18 cellular contexts compared by ENCODE assay signal in the genomic region with DNA sequence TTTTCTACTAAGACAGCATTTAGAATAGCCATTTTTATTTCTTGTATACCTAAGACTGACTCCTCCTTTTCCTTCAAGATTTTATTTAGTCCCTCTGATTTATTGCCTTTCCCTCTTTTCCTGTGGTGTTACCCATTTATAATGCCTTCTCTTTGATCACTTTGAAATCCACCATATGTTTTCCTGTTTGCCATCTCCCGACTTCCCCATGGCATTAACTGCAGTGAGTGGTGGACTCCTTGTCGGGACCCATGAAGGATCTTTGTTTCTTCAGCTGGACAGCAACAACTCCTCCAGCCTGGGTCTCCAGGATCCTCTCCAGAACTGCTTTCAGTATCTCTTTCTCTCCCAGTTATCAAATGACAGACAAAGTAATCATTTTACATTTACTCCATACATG.
A peak's percentile ranks its signal among the peaks of the same experiment; 100 is the strongest.
DNase-seq lines count a peak whose midpoint lies in the region; ATAC-seq and TF ChIP-seq lines count a peak whose summit lies in the region.
"Had no signal": no experiment of that assay in that cellular context is flagged by ENCODE, and none has a peak within 500 bp of the region (broad histone marks: within the 10 kb centered on the region; RNA-seq: fewer than 3 reads in every experiment).

No MANE protein-coding gene starts in this region.

- H3K27me3 Mint-ChIP-seq in CD4-positive, alpha-beta T cell: no peaks in the 10 kb centered on the region
- H3K27me3 Mint-ChIP-seq in endodermal cell (ENCODE audit: insufficient read depth): no peaks in the 10 kb centered on the region
- H3K27me3 Mint-ChIP-seq: CD4-positive, alpha-beta memory T cell; T-cell had no signal

- no peaks in the 10 kb centered on the region for H3K36me3 ChIP-seq in endodermal cell (ENCODE audit: control insufficient read depth, insufficient read depth, low read length)
- H3K36me3 ChIP-seq in neural cell (ENCODE audit: insufficient read depth, low read length): no peaks in the 10 kb centered on the region
- H3K36me3 ChIP-seq in vagina: no peaks in the 10 kb centered on the region
- H3K36me3 ChIP-seq: SJCRH30 had no signal

- intact Hi-C loops in CD4-positive, alpha-beta T cell (cut with DNase I, micrococcal nuclease): no loop called here
- intact Hi-C loops in vagina (cut with DNase I): no loop called here

- no peak overlapping the region for H3K27ac Mint-ChIP-seq in CD4-positive, alpha-beta T cell
- no peak overlapping the region for H3K27ac Mint-ChIP-seq in endodermal cell
- H3K27ac Mint-ChIP-seq: T-cell had no signal

- no peaks in the 10 kb centered on the region for H3F3A ChIP-seq in neural cell (ENCODE audit: insufficient read depth, low read length, poor library complexity, severe bottlenecking)

- peaks cover 16% of the 10 kb centered on the region for H3K4me1 Mint-ChIP-seq in CD4-positive, alpha-beta T cell (ENCODE audit: low read depth)
- H3K4me1 Mint-ChIP-seq in endodermal cell: peaks cover 27% of the 10 kb centered on the region

- no peak for TF ChIP-seq CTCF in CD4-positive, alpha-beta T cell (IDR thresholded peaks at IDR 0.05)
- TF ChIP-seq CTCF in endodermal cell (conservative IDR thresholded peaks at IDR 0.05) (no peak), neural cell (IDR thresholded peaks at IDR 0.05; ENCODE audit: poor library complexity, severe bottlenecking) (no peak), vagina (IDR thresholded peaks at IDR 0.05) (no peak)

- peak overlapping the region; percentile 10 for H3K4me3 Mint-ChIP-seq in CD4-positive, alpha-beta T cell
- no peak overlapping the region for H3K4me3 Mint-ChIP-seq in endodermal cell
- H3K4me3 Mint-ChIP-seq: CD4-positive, alpha-beta memory T cell; T-cell had no signal

- no peaks in the 10 kb centered on the region for H3K9me2 ChIP-seq in neural cell (ENCODE audit: insufficient read depth, low read length)

- no peaks in the 10 kb centered on the region for H4K20me1 ChIP-seq in neural cell (ENCODE audit: insufficient read depth)

- H3K36me3 Mint-ChIP-seq in CD4-positive, alpha-beta T cell (ENCODE audit: low read depth): no peaks in the 10 kb centered on the region
- H3K36me3 Mint-ChIP-seq in endodermal cell (ENCODE audit: low read depth): no peaks in the 10 kb centered on the region
- H3K36me3 Mint-ChIP-seq: CD4-positive, alpha-beta memory T cell; T-cell had no signal

- no peak for TF ChIP-seq POLR2A in vagina (IDR thresholded peaks at IDR 0.05)

- H3K4me2 ChIP-seq in neural cell (ENCODE audit: low read length): no peak overlapping the region
- H3K4me2 ChIP-seq: A549 had no signal

- H3K9me3 ChIP-seq in CD4-positive, alpha-beta T cell (ENCODE audit: control insufficient read depth, low read length): no peaks in the 10 kb centered on the region
- no peaks in the 10 kb centered on the region for H3K9me3 ChIP-seq in endodermal cell (ENCODE audit: control insufficient read depth, low read length)
- H3K9me3 ChIP-seq in neural cell (ENCODE audit: low read length): no peaks in the 10 kb centered on the region
- H3K9me3 ChIP-seq in vagina: no peaks in the 10 kb centered on the region
- H3K9me3 ChIP-seq: A549, Caco-2, SJCRH30 had no signal

- H2AFZ ChIP-seq in neural cell (ENCODE audit: low read depth, low read length): no peak overlapping the region
- H2AFZ ChIP-seq: GM23248 had no signal

- 93% methylated on average over 2 of the region's 2 CpGs; no CpG with 5 or more reads in 1 of the 2 experiments for WGBS in endodermal cell (ENCODE audit: insufficient coverage in 1 of 2, insufficient read length in 1 of 2), 2 experiments

- no peak overlapping the region for H3K4me3 ChIP-seq in endodermal cell (ENCODE audit: low read length)
- H3K4me3 ChIP-seq in neural cell (ENCODE audit: low read length): no peak overlapping the region
- no peak overlapping the region for H3K4me3 ChIP-seq in vagina
- H3K4me3 ChIP-seq: A549, GM12878, GM23248, SJCRH30 had no signal

- H3K4me1 ChIP-seq in endodermal cell (ENCODE audit: control insufficient read depth, insufficient read depth, low read length): no peaks in the 10 kb centered on the region
- H3K4me1 ChIP-seq in vagina: peaks cover 8% of the 10 kb centered on the region
- H3K4me1 ChIP-seq: A549 had no signal

- no peaks in the 10 kb centered on the region for H3K79me2 ChIP-seq in neural cell (replicated peaks; ENCODE audit: insufficient read depth, low read length)

- TF ChIP-seq RAD21 in neural cell (conservative IDR thresholded peaks at IDR 0.05): no peak

- ATAC-seq in CD4-positive, alpha-beta T cell (ENCODE audit: poor library complexity): no peak
- ATAC-seq: A549, HCT116, T-cell had no signal

- DNase-seq in CD4-positive, alpha-beta T cell: no peak
- no peak for DNase-seq in HEK293T (ENCODE audit: extremely low spot score)
- DNase-seq in endodermal cell: no peak
- DNase-seq in vagina (ENCODE audit: extremely low spot score in 2 of 2): no peak
- no peak for DNase-seq in Ammon's horn (ENCODE audit: low spot score)
- DNase-seq in CD1c-positive myeloid dendritic cell (ENCODE audit: extremely low spot score): no peak
- DNase-seq: Caco-2; CD4-positive, alpha-beta memory T cell; DND-41; GM23248; NCI-H524 treated with DMSO at 0.1 percent for 48 hours; OCI-M1; SJCRH30; T-cell had no signal

- no peaks in the 10 kb centered on the region for H3K9me3 Mint-ChIP-seq in CD4-positive, alpha-beta T cell
- H3K9me3 Mint-ChIP-seq in endodermal cell: no peaks in the 10 kb centered on the region
- H3K9me3 Mint-ChIP-seq: CD4-positive, alpha-beta memory T cell; T-cell had no signal

- no peak for TF ChIP-seq EP300 in neural cell (conservative IDR thresholded peaks at IDR 0.05; ENCODE audit: poor library complexity, severe bottlenecking)

- no peaks in the 10 kb centered on the region for H3K27me3 ChIP-seq in CD4-positive, alpha-beta T cell (ENCODE audit: control insufficient read depth, insufficient read depth, low read length)
- H3K27me3 ChIP-seq in endodermal cell (ENCODE audit: control insufficient read depth, insufficient read depth, low read length, poor library complexity, severe bottlenecking) (no peaks in the 10 kb centered on the region), neural cell (ENCODE audit: insufficient read depth, low read depth, low read length) (no peaks in the 10 kb centered on the region), vagina (no peaks in the 10 kb centered on the region)
- H3K27me3 ChIP-seq: SJCRH30 had no signal

- H3K9ac ChIP-seq in endodermal cell (ENCODE audit: extremely low read depth, low read length, poor library complexity, severe bottlenecking) (no peak overlapping the region), neural cell (ENCODE audit: low read length) (no peak overlapping the region)
- H3K9ac ChIP-seq: GM23248 had no signal

- POLR2A ChIA-PET in CD4-positive, alpha-beta T cell (lab: Charles Lee): no interaction called here
- POLR2A ChIA-PET in HEK293T (lab: Yijun Ruan, JAX): no interaction called here

- H3K27ac ChIP-seq in CD4-positive, alpha-beta T cell (ENCODE audit: low read depth, low read length): no peak overlapping the region
- H3K27ac ChIP-seq in endodermal cell (ENCODE audit: low read depth, low read length): peak overlapping the region; percentile 16
- H3K27ac ChIP-seq in neural cell (ENCODE audit: low read length): peak overlapping the region; percentile 21
- H3K27ac ChIP-seq in vagina: no peak overlapping the region
- H3K27ac ChIP-seq: A549, GM23248, SJCRH30 had no signal

- CTCF ChIA-PET in CD4-positive, alpha-beta T cell (lab: Charles Lee): no interaction called here
- CTCF ChIA-PET in HEK293T (lab: Yijun Ruan, JAX): no interaction called here

TF ChIP-seq in HEK293T, 16 proteins besides CTCF, POLR2A, EP300 and RAD21:
- no peak for TF ChIP-seq HDGF (IDR thresholded peaks at IDR 0.05; ENCODE audit: borderline replicate concordance)
- TF ChIP-seq, protein P1, sequence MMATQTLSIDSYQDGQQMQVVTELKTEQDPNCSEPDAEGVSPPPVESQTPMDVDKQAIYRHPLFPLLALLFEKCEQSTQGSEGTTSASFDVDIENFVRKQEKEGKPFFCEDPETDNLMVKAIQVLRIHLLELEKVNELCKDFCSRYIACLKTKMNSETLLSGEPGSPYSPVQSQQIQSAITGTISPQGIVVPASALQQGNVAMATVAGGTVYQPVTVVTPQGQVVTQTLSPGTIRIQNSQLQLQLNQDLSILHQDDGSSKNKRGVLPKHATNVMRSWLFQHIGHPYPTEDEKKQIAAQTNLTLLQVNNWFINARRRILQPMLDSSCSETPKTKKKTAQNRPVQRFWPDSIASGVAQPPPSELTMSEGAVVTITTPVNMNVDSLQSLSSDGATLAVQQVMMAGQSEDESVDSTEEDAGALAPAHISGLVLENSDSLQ (IDR thresholded peaks at IDR 0.05): peak; percentile 24; the same call in 1 of the 2 replicates
- TF ChIP-seq SP1 (IDR thresholded peaks at IDR 0.05): no peak
- no peak for TF ChIP-seq NFRKB (IDR thresholded peaks at IDR 0.05)

TF ChIP-seq in neural cell, 6 proteins besides CTCF, POLR2A, EP300 and RAD21 (continues in another document):
- TF ChIP-seq SMC3 (conservative IDR thresholded peaks at IDR 0.05; ENCODE audit: poor library complexity): no peak
- TF ChIP-seq, protein P2, sequence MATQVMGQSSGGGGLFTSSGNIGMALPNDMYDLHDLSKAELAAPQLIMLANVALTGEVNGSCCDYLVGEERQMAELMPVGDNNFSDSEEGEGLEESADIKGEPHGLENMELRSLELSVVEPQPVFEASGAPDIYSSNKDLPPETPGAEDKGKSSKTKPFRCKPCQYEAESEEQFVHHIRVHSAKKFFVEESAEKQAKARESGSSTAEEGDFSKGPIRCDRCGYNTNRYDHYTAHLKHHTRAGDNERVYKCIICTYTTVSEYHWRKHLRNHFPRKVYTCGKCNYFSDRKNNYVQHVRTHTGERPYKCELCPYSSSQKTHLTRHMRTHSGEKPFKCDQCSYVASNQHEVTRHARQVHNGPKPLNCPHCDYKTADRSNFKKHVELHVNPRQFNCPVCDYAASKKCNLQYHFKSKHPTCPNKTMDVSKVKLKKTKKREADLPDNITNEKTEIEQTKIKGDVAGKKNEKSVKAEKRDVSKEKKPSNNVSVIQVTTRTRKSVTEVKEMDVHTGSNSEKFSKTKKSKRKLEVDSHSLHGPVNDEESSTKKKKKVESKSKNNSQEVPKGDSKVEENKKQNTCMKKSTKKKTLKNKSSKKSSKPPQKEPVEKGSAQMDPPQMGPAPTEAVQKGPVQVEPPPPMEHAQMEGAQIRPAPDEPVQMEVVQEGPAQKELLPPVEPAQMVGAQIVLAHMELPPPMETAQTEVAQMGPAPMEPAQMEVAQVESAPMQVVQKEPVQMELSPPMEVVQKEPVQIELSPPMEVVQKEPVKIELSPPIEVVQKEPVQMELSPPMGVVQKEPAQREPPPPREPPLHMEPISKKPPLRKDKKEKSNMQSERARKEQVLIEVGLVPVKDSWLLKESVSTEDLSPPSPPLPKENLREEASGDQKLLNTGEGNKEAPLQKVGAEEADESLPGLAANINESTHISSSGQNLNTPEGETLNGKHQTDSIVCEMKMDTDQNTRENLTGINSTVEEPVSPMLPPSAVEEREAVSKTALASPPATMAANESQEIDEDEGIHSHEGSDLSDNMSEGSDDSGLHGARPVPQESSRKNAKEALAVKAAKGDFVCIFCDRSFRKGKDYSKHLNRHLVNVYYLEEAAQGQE (IDR thresholded peaks at IDR 0.05; ENCODE audit: borderline replicate concordance): no peak
- TF ChIP-seq EZH2 (IDR thresholded peaks at IDR 0.05; ENCODE audit: borderline replicate concordance, insufficient read depth, low read length, poor library complexity, severe bottlenecking): no peak
- TF ChIP-seq TAF1 (IDR thresholded peaks at IDR 0.05; ENCODE audit: low read depth): no peak
- no peak for TF ChIP-seq POLR2AphosphoS5 (IDR thresholded peaks at IDR 0.05)

Comparison
In these comparisons a context has a peak if more than half of its experiments do, and no peak if none do; other contexts are left out.
1. H3K27ac ChIP-seq: peak in endodermal cell (single experiment) and neural cell (single experiment); none in CD4-positive, alpha-beta T cell (single experiment) and vagina (single experiment).